Comparison of ENCODE assay signal across 23 cellular contexts in genomic region chr20:21623781-21624094, GRCh38.
"Had no signal": no experiment of that assay in that cellular context is flagged by ENCODE, and none has a peak within 500 bp of the region (broad histone marks: within the 10 kb centered on the region; RNA-seq: fewer than 3 reads in every experiment).

No MANE protein-coding gene starts in this region.

- H3K79me2 ChIP-seq: hepatocyte had no signal

- H3K4me3 ChIP-seq: coronary artery, dorsolateral prefrontal cortex, esophagus muscularis mucosa, gastroesophageal sphincter, heart left ventricle, hepatocyte, left lung, lower lobe of right lung, mucosa of descending colon had no signal

- H3K27ac ChIP-seq: coronary artery, dorsolateral prefrontal cortex, esophagus muscularis mucosa, foreskin keratinocyte, gastroesophageal sphincter, heart left ventricle, hepatocyte, left lung, lower lobe of right lung had no signal

- H3K9me3 ChIP-seq: esophagus muscularis mucosa, gastroesophageal sphincter, heart left ventricle, lower lobe of right lung, mucosa of descending colon had no signal

- H3K27me3 ChIP-seq: foreskin keratinocyte had no signal

- DNase-seq: dermis blood vessel endothelial cell; dorsolateral prefrontal cortex; effector CD4-positive, alpha-beta T cell; effector memory CD4-positive, alpha-beta T cell; foreskin keratinocyte; heart left ventricle; hypothalamus; left cardiac atrium; left lung; left ventricle myocardium superior; lower lobe of right lung; mesenchymal stem cell; mucosa of descending colon; naive B cell had no signal

- H3K4me1 ChIP-seq: esophagus muscularis mucosa, foreskin keratinocyte, gastroesophageal sphincter, heart left ventricle, left lung, lower lobe of right lung had no signal

- ATAC-seq: foreskin keratinocyte, gastroesophageal sphincter, heart left ventricle, left cardiac atrium, left lung, left ventricle myocardium superior, lower lobe of right lung, mucosa of descending colon had no signal

- H3K36me3 ChIP-seq: esophagus muscularis mucosa, gastroesophageal sphincter, heart left ventricle, left lung, lower lobe of right lung had no signal

- H3K4me2 ChIP-seq: hepatocyte had no signal

- FAIRE-seq: colon, endothelial cell of umbilical vein, frontal cortex, islet of Langerhans, keratinocyte had no signal

- H2AFZ ChIP-seq: hepatocyte had no signal
